26 cellular contexts compared by ENCODE assay signal in genomic region chr9:123924727-123925126, GRCh38.
"Had no signal": no experiment of that assay in that cellular context is flagged by ENCODE, and none has a peak within 500 bp of the region (broad histone marks: within the 10 kb centered on the region; RNA-seq: fewer than 3 reads in every experiment).

No MANE protein-coding gene starts in this region.

- H3K36me3 ChIP-seq: colonic mucosa, gastrocnemius medialis, pancreas, right atrium auricular region, tibial nerve had no signal

- DNase-seq: activated CD4-positive, alpha-beta T cell treated with anti-CD3 and anti-CD28 coated beads for 36 hours; activated CD4-positive, CD25-positive, alpha-beta regulatory T cell; activated naive CD4-positive, alpha-beta T cell; activated T-cell treated with anti-CD3 and anti-CD28 coated beads for 4 hours; activated T-cell treated with anti-CD3 and anti-CD28 coated beads, Interleukin-2, amount 50 U/mL, for 72 hours; aorta; body of pancreas; cerebellar nuclear complex; colonic mucosa; effector CD8-positive, alpha-beta T cell; gastrocnemius medialis; glutamatergic neuron; islet precursor cell; left cardiac atrium; left ventricle myocardium superior; naive thymus-derived CD4-positive, alpha-beta T cell; nucleus accumbens; pancreas; stimulated activated CD4-positive, alpha-beta T cell treated with anti-CD3 and anti-CD28 coated beads, Interleukin-15, amount 100 ng/mL, for 24 hours; stimulated activated CD4-positive, alpha-beta T cell treated with anti-CD3 and anti-CD28 coated beads, Interleukin-2, amount 100 ng/mL, for 24 hours; stimulated activated naive CD4-positive, alpha-beta T cell; T-helper 17 cell had no signal

- H3K27ac Mint-ChIP-seq: activated CD4-positive, alpha-beta T cell treated with anti-CD3 and anti-CD28 coated beads for 36 hours; activated naive CD8-positive, alpha-beta T cell; activated T-cell treated with anti-CD3 and anti-CD28 coated beads, Interleukin-2, amount 50 U/mL, for 72 hours; naive thymus-derived CD4-positive, alpha-beta T cell; T-helper 17 cell had no signal

- H3K4me3 ChIP-seq: body of pancreas, colonic mucosa, gastrocnemius medialis, pancreas, right atrium auricular region, tibial nerve had no signal

- H3K4me3 Mint-ChIP-seq: activated CD4-positive, alpha-beta T cell treated with anti-CD3 and anti-CD28 coated beads for 36 hours; activated naive CD8-positive, alpha-beta T cell; activated T-cell treated with anti-CD3 and anti-CD28 coated beads, Interleukin-2, amount 50 U/mL, for 72 hours; naive thymus-derived CD4-positive, alpha-beta T cell; T-helper 17 cell had no signal

- H3K27me3 Mint-ChIP-seq: activated CD4-positive, alpha-beta T cell treated with anti-CD3 and anti-CD28 coated beads for 36 hours; activated naive CD8-positive, alpha-beta T cell; naive thymus-derived CD4-positive, alpha-beta T cell; T-helper 17 cell had no signal

- H3K27ac ChIP-seq: body of pancreas, colonic mucosa, epithelial cell of prostate, gastrocnemius medialis, pancreas, right atrium auricular region, tibial nerve had no signal

- H3K9me3 ChIP-seq: body of pancreas, colonic mucosa, gastrocnemius medialis, pancreas, right atrium auricular region, tibial nerve had no signal

- H3K27me3 ChIP-seq: body of pancreas, colonic mucosa, gastrocnemius medialis, pancreas, right atrium auricular region, tibial nerve had no signal

- ATAC-seq: activated CD4-positive, alpha-beta T cell treated with anti-CD3 and anti-CD28 coated beads for 36 hours; activated T-cell treated with anti-CD3 and anti-CD28 coated beads, Interleukin-2, amount 50 U/mL, for 72 hours; body of pancreas; gastrocnemius medialis; left cardiac atrium; left ventricle myocardium superior; naive thymus-derived CD4-positive, alpha-beta T cell; pancreas; T-helper 17 cell had no signal
